Comparison of ENCODE assay signal across 28 cellular contexts in the genomic region with DNA sequence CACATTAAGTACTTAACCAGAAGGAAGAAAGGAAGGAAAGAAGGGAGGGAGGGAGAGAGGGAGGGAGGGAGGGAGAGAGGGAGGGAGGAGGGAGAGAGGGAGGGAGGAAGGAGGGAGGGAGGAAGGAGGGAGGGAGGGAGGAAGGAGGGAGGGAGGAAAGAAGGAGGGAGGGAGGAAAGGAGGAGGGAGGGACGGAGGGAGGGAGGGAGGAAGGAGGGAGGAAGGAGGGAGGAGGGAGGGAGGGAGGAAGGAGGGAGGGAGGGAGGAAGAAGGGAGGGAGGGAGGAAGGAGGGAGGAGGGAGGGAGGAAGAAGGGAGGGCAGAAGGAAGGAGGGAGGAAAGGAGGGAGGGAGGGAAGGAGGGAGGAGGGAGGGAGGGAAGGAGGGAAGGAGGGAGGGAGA.
"Had no signal": no experiment of that assay in that cellular context is flagged by ENCODE, and none has a peak within 500 bp of the region (broad histone marks: within the 10 kb centered on the region; RNA-seq: fewer than 3 reads in every experiment).

No MANE protein-coding gene starts in this region.

- H3K9ac ChIP-seq: neural progenitor cell, parathyroid adenoma had no signal

- H3K9me3 ChIP-seq: left lung, lower lobe of right lung, neutrophil, right atrium auricular region, spleen, suprapubic skin, thoracic aorta, tibial artery, upper lobe of right lung, uterus had no signal

- FAIRE-seq: keratinocyte, small intestine had no signal

- H2AFZ ChIP-seq: hepatocyte, neural progenitor cell, parathyroid adenoma had no signal

- H3K79me2 ChIP-seq: hepatocyte, parathyroid adenoma had no signal

- H3K36me3 ChIP-seq: left lung, lower lobe of right lung, neural progenitor cell, neutrophil, right atrium auricular region, spleen, suprapubic skin, thoracic aorta, tibial artery, upper lobe of right lung, uterus had no signal

- ATAC-seq: left cardiac atrium; left lung; lower lobe of right lung; natural killer cell; sciatic nerve; stimulated activated effector memory CD8-positive, alpha-beta T cell treated with anti-CD3 and anti-CD28 coated beads, Interleukin-12 subunit alpha, Interleukin-12 subunit beta, amount 100 ng/mL, for 72 hours; upper lobe of right lung had no signal

- H3K4me2 ChIP-seq: hepatocyte, neural progenitor cell had no signal

- H3K27ac ChIP-seq: hepatocyte, left lung, lower lobe of right lung, neural progenitor cell, neutrophil, parathyroid adenoma, right atrium auricular region, spleen, suprapubic skin, thoracic aorta, tibial artery, upper lobe of right lung, uterus had no signal

- DNase-seq: kidney glomerular epithelial cell; left cardiac atrium; left lung; lower lobe of right lung; mammary epithelial cell; mesenchymal stem cell; naive B cell; natural killer cell; nephron progenitor cell; occipital lobe; small intestine; spleen; stimulated activated CD4-positive, alpha-beta T cell treated with anti-CD3 and anti-CD28 coated beads, Interleukin-4, amount 100 ng/mL, for 24 hours; stimulated activated naive CD4-positive, alpha-beta T cell; tibial artery; trophoblast cell; upper lobe of right lung; uterus had no signal

- H3K4me1 ChIP-seq: left lung, lower lobe of right lung, neural progenitor cell, parathyroid adenoma, right atrium auricular region, spleen, suprapubic skin, tibial artery, upper lobe of right lung, uterus had no signal

- H3K4me3 ChIP-seq: hepatocyte, left lung, lower lobe of right lung, neural progenitor cell, right atrium auricular region, spleen, suprapubic skin, thoracic aorta, tibial artery, upper lobe of right lung, uterus had no signal

- H3K27me3 ChIP-seq: hepatocyte, left lung, neural progenitor cell, neutrophil, right atrium auricular region, spleen, suprapubic skin, tibial artery, upper lobe of right lung, uterus had no signal
